ENCODE assay signal across 2 cellular contexts in genomic region chr21:44485254-44485793, GRCh38.
TF ChIP-seq lines count a peak whose summit lies in the region.

No MANE protein-coding gene starts in this region.

TF ChIP-seq in PFSK-1, 5 proteins besides CTCF, POLR2A, EP300 and RAD21:
- TF ChIP-seq TAF1 (IDR thresholded peaks at IDR 0.05; ENCODE audit: borderline replicate concordance, insufficient read depth, low read length) (no peak), POLR2AphosphoS5 (IDR thresholded peaks at IDR 0.05; ENCODE audit: low read depth, low read length) (peak; percentile 44; the same call in 1 of the 2 replicates)

TF ChIP-seq in K562, 482 proteins besides CTCF, POLR2A, EP300 and RAD21 (continues in another document):
- TF ChIP-seq PYGO2 (tag; IDR thresholded peaks at IDR 0.05) (no peak), ZKSCAN8 (CRISPR knock-in tag; IDR thresholded peaks at IDR 0.05) (no peak), CREBBP (IDR thresholded peaks at IDR 0.05; ENCODE audit: low read depth, low read length) (no peak), ZNF23 (CRISPR knock-in tag; IDR thresholded peaks at IDR 0.05) (no peak), RCOR1 (IDR thresholded peaks at IDR 0.05; ENCODE audit: borderline replicate concordance in 1 of 2, low read depth in 2 of 2, low read length in 2 of 2) (peak in 1 of 2 experiments; percentile 45; a peak in 1 of 4 replicates), ZFP30 (CRISPR knock-in tag; IDR thresholded peaks at IDR 0.05; ENCODE audit: borderline replicate concordance) (no peak), KLF1 (tag; IDR thresholded peaks at IDR 0.05) (no peak), FOXP1 (CRISPR knock-in tag; IDR thresholded peaks at IDR 0.05) (no peak), GTF2A2 (tag; IDR thresholded peaks at IDR 0.05) (no peak), HNRNPK (IDR thresholded peaks at IDR 0.05; ENCODE audit: low read depth, low read length, poor library complexity, severe bottlenecking) (no peak), SMC3 (conservative IDR thresholded peaks at IDR 0.05; ENCODE audit: insufficient read depth, low read depth, low read length) (peak; percentile 31; the same call in 1 of the 2 replicates), DACH1 (IDR thresholded peaks at IDR 0.05; ENCODE audit: partially characterized antibody) (no peak), REST (CRISPR knock-in tag; IDR thresholded peaks at IDR 0.05; ENCODE audit: low read depth) (no peak), SOX6 (IDR thresholded peaks at IDR 0.05) (no peak), MED1 (CRISPR knock-in tag; IDR thresholded peaks at IDR 0.05; ENCODE audit: borderline replicate concordance) (no peak), STAT5A (IDR thresholded peaks at IDR 0.05; ENCODE audit: borderline replicate concordance, low read length) (no peak), HINFP (tag; conservative IDR thresholded peaks at IDR 0.05; ENCODE audit: low read depth) (peak; percentile 99), ZSCAN29 (IDR thresholded peaks at IDR 0.05) (no peak), RREB1 (CRISPR knock-in tag; IDR thresholded peaks at IDR 0.05) (no peak), MIER1 (IDR thresholded peaks at IDR 0.05; ENCODE audit: low read depth) (no peak), XRCC5 (IDR thresholded peaks at IDR 0.05; ENCODE audit: low read depth, low read length) (0 out of 2 replicates have a peak, but pooled peaks have one; percentile 45), ELF4 (CRISPR knock-in tag; IDR thresholded peaks at IDR 0.05) (no peak), NFXL1 (CRISPR knock-in tag; IDR thresholded peaks at IDR 0.05) (no peak), ZNF75A (CRISPR knock-in tag; IDR thresholded peaks at IDR 0.05) (no peak), ID3 (CRISPR knock-in tag; IDR thresholded peaks at IDR 0.05) (no peak), ID3 (tag; IDR thresholded peaks at IDR 0.05) (no peak), MNT (conservative IDR thresholded peaks at IDR 0.05) (peak in 1 of 2 experiments; percentile 47; a peak in 2 of 4 replicates), MAFG (tag; conservative IDR thresholded peaks at IDR 0.05) (no peak), SP2 (IDR thresholded peaks at IDR 0.05; ENCODE audit: extremely low read depth, low read depth, low read length, poor library complexity, severe bottlenecking) (no peak), EP400 (IDR thresholded peaks at IDR 0.05) (no peak; the same call in 1 of the 2 replicates), ZSCAN32 (CRISPR knock-in tag; IDR thresholded peaks at IDR 0.05) (no peak), ZNF699 (CRISPR knock-in tag; IDR thresholded peaks at IDR 0.05; ENCODE audit: insufficient replicate concordance) (no peak), ZNF609 (CRISPR knock-in tag; IDR thresholded peaks at IDR 0.05; ENCODE audit: borderline replicate concordance) (no peak), BRCA1 (IDR thresholded peaks at IDR 0.05) (no peak), BRCA1 (CRISPR knock-in tag; IDR thresholded peaks at IDR 0.05) (no peak), EGR1 (conservative IDR thresholded peaks at IDR 0.05) (peak; percentile 76), FOXJ3 (CRISPR knock-in tag; IDR thresholded peaks at IDR 0.05) (no peak), ILK (tag; IDR thresholded peaks at IDR 0.05; ENCODE audit: borderline replicate concordance, low read depth) (no peak), DPF2 (IDR thresholded peaks at IDR 0.05) (no peak), ZFP91 (CRISPR knock-in tag; IDR thresholded peaks at IDR 0.05) (peak; percentile 88)
